In the genomic region with DNA sequence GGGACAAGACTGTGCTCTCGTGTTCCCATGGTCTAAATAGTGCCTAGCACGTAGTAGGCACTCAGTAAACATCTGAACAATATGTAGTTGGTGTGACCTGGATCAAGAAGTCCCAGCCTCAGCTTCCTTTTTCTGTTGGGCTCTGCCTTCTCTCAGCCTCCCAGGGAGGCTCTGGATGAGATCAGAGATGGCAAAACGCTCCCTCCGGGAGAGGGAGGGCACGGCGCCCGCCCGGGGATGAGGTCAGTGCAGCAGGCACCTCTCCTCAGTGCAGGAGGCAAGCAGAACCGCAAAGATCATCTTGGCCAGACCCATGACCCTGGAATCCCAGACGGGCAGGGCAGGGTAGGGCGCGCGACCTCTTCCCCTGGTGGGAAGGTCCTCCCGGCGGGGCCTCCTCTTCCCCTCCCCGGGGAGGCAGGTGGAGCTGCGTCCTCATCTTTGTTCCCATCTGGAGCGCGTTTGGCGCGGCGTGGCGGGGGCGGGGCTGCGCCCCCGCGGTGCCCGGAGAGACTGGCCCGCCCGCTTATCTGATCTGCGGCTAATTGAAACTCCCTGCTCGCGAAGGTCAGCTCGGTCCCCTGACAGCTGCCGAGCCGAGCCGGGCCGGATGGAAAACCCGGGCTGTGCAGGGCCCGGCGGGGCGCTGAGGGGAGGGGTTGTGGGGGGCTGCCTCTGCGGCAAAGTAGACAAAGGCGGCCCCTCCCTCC, we compare ENCODE assay signal across 8 cellular contexts.
A peak's percentile ranks its signal among the peaks of the same experiment; 100 is the strongest.
DNase-seq lines count a peak whose midpoint lies in the region; ATAC-seq and TF ChIP-seq lines count a peak whose summit lies in the region.

No MANE protein-coding gene starts in this region.

- ATAC-seq in lung (ENCODE audit: insufficient read depth, low FRiP score) (peak; percentile 38), GM18867 (IDR thresholded peaks at IDR 0.05; ENCODE audit: unreplicated experiment) (no peak), GM21423 (IDR thresholded peaks at IDR 0.05; ENCODE audit: unreplicated experiment) (no peak)

- H3K36me3 ChIP-seq in ectodermal cell (ENCODE audit: control insufficient read depth, insufficient read depth, low read length), result no peaks in the 10 kb centered on the region
- no peaks in the 10 kb centered on the region for H3K36me3 ChIP-seq in lung (ENCODE audit: control insufficient read depth in 2 of 2, insufficient read depth in 2 of 2, low read length in 2 of 2)
- no peaks in the 10 kb centered on the region for H3K36me3 ChIP-seq in tibial nerve

- no peaks in the 10 kb centered on the region for H3K9me3 ChIP-seq in ectodermal cell (ENCODE audit: control insufficient read depth, low read length)
- no peaks in the 10 kb centered on the region for H3K9me3 ChIP-seq in lung (ENCODE audit: control insufficient read depth in 2 of 2, insufficient read depth in 1 of 2, low read length in 1 of 2)
- H3K9me3 ChIP-seq in tibial nerve, result no peaks in the 10 kb centered on the region

- peak in 1 of 2 donors; percentile 44 for TF ChIP-seq EP300 in tibial nerve (IDR thresholded peaks at IDR 0.05)

- H3K27me3 ChIP-seq in ectodermal cell (ENCODE audit: control insufficient read depth, insufficient read depth, low read length, poor library complexity, severe bottlenecking) (peaks cover 20% of the 10 kb centered on the region), lung (ENCODE audit: control insufficient read depth, insufficient read depth) (no peaks in the 10 kb centered on the region), tibial nerve (peaks cover 0 to 5% of the 10 kb centered on the region in 2 donors)

- H3K4me3 ChIP-seq in ectodermal cell (ENCODE audit: insufficient read depth, low read depth, low read length) (peak overlapping the region; percentile 45), lung (no peak overlapping the region), tibial nerve (peak overlapping the region; percentile 10 to 44 (median 25))

- 2 to 3% methylated on average over 44 of the region's 44 CpGs for WGBS in ectodermal cell, 2 experiments
- WGBS in lung, 2 donors, result 4 to 10% methylated on average over 40 to 42 of the region's 44 CpGs
- WGBS in tibial nerve, 2 donors, result 10 to 29% methylated on average over 4 to 14 of the region's 44 CpGs

- no peak for TF ChIP-seq POLR2A in tibial nerve (IDR thresholded peaks at IDR 0.05)

- H3K4me1 ChIP-seq in ectodermal cell (ENCODE audit: control insufficient read depth, insufficient read depth, low read length), result peaks cover 36% of the 10 kb centered on the region
- H3K4me1 ChIP-seq in lung (ENCODE audit: control insufficient read depth in 2 of 2, insufficient read depth in 2 of 2, low read length in 2 of 2), result peaks cover 0 to 15% of the 10 kb centered on the region in 2 donors
- H3K4me1 ChIP-seq in tibial nerve, result peaks cover 0 to 44% (median 36%) of the 10 kb centered on the region in 4 donors

- DNase-seq in NCI-H1417 (lab: John Stamatoyannopoulos, UW), result peak; percentile 70 to 84 (median 72)
- DNase-seq in NCI-H1417 treated with DMSO at 0.1 percent for 48 hours (lab: John Stamatoyannopoulos, UW), result no peak
- peak; percentile 82 for DNase-seq in NCI-H774 (lab: John Stamatoyannopoulos, UW)
- peak; percentile 50 for DNase-seq in lung (ENCODE audit: low spot score)
- DNase-seq in tibial nerve (ENCODE audit: low spot score in 2 of 2), result no peak

- H3K27ac ChIP-seq in ectodermal cell (ENCODE audit: insufficient read depth, low read depth, low read length, poor library complexity, severe bottlenecking), result no peak overlapping the region
- H3K27ac ChIP-seq in lung (ENCODE audit: low read depth in 1 of 2, low read length in 1 of 2), result peak overlapping the region; percentile 50 to 68
- peak overlapping the region; percentile 21 to 89 (median 77) for H3K27ac ChIP-seq in tibial nerve

- TF ChIP-seq CTCF in lung (IDR thresholded peaks at IDR 0.05; ENCODE audit: control extremely low read depth, extremely low read depth), result no peak
- no peak for TF ChIP-seq CTCF in tibial nerve (IDR thresholded peaks at IDR 0.05)

Comparison
In these comparisons a context has a peak if more than half of its experiments do, and no peak if none do; other contexts are left out.
1. DNase-seq: peak in NCI-H1417 (3 of 3), NCI-H774 (single experiment) and lung (single experiment); none in NCI-H1417 treated with DMSO at 0.1 percent for 48 hours (single experiment) and tibial nerve (0 of 2).